ENCODE assay signal across 9 cellular contexts in the genomic region with DNA sequence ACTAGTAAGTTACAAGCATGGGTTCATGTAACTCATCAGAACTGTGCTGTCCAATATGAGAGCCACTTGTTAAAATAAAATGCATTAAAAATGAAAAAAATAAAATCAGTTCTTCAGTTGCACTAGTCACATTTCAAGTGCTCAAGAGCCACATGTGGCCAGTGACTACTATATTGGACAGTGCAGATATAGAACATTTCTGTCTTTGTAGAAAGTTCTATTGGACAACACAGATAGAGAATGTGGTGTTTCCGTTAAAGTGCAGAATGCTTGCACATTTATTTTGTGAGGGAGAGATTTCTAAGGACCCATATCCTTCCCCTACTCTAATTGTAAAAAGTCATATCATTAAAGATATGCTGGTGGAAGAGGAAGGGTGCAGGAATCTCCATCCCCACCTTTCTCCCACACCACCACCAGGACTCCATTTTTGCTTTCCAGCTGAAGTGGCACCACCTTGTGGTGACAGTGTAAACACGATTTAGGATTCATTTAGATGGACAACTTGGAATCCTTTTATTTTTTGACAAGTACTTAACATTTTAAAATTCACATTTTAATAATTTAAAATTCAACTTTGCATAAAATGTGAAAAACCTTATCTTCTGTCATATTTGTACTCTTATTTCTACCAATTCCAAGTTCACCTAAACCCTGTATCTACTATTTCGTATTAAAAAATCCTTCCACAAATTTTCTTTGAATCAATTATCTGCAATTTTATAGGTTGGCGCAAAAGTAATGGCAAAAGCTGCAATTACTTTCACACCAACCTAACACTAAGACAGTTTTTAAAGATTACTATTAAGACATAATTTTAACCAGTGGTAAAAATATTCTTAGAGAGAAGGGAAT. TPM values are rescaled to one million over a fixed set of nuclear protein-coding genes. Genes with fewer than 3 reads are reported as not detected.
DNase-seq lines count a peak whose midpoint lies in the region; ATAC-seq and TF ChIP-seq lines count a peak whose summit lies in the region.
"Had no signal": no experiment of that assay in that cellular context is flagged by ENCODE, and none has a peak within 500 bp of the region (broad histone marks: within the 10 kb centered on the region; RNA-seq: fewer than 3 reads in every experiment).

No MANE protein-coding gene starts in this region.

- H3K79me2 ChIP-seq in SK-N-SH (ENCODE audit: insufficient read depth) (no peaks in the 10 kb centered on the region), fibroblast of lung (ENCODE audit: control insufficient read depth, insufficient read depth, low read length) (no peaks in the 10 kb centered on the region)

- H2AFZ ChIP-seq in SK-N-SH (ENCODE audit: low read depth) (no peak overlapping the region), fibroblast of lung (ENCODE audit: low read length) (no peak overlapping the region)

- TF ChIP-seq RAD21 in SK-N-SH (IDR thresholded peaks at IDR 0.05; ENCODE audit: low read length) = peak; percentile 79

- H3K36me3 ChIP-seq in SK-N-SH (replicated peaks in 1 of 2; ENCODE audit: control insufficient read depth in 1 of 2, insufficient read depth in 2 of 2, low read length in 1 of 2) = no peaks in the 10 kb centered on the region
- H3K36me3 ChIP-seq in fibroblast of lung (ENCODE audit: control insufficient read depth, insufficient read depth, low read length) = no peaks in the 10 kb centered on the region

- TF ChIP-seq CTCF in SK-N-SH (IDR thresholded peaks at IDR 0.05) = peak; percentile 79
- TF ChIP-seq CTCF in fibroblast of lung (conservative IDR thresholded peaks at IDR 0.05 in 1 of 2, IDR thresholded peaks at IDR 0.05 in 1 of 2; ENCODE audit: low read depth in 1 of 2, low read length in 2 of 2) = peak; percentile 62 to 81
- TF ChIP-seq CTCF in omental fat pad (IDR thresholded peaks at IDR 0.05) = peak in 2 of 3 donors; percentile 35 to 71

- H3K9me2 ChIP-seq in SK-N-SH = no peaks in the 10 kb centered on the region

- H3K9ac ChIP-seq in SK-N-SH (no peak overlapping the region), fibroblast of lung (ENCODE audit: insufficient read depth, low read length) (no peak overlapping the region)

- H3F3A ChIP-seq in SK-N-SH (replicated peaks; ENCODE audit: insufficient read depth) = peaks cover 4% of the 10 kb centered on the region

- H3K27ac ChIP-seq in SK-N-SH (ENCODE audit: low read depth in 2 of 2, low read length in 1 of 2) (no peak overlapping the region), fibroblast of lung (ENCODE audit: insufficient read depth, low read length) (no peak overlapping the region)

- ATAC-seq in omental fat pad (ENCODE audit: low FRiP score) = no peak
- no peak for ATAC-seq in HG02759 (IDR thresholded peaks at IDR 0.05; ENCODE audit: unreplicated experiment)

- no peak overlapping the region for H3K4me3 ChIP-seq in Jurkat, Clone E6-1 (ENCODE audit: low read length)
- peak overlapping the region in 1 of 2 experiments; percentile 48; a peak in 1 of 4 replicates for H3K4me3 ChIP-seq in SK-N-SH (ENCODE audit: low read depth in 2 of 2, low read length in 1 of 2)
- no peak overlapping the region for H3K4me3 ChIP-seq in fibroblast of lung (replicated peaks in 1 of 4; ENCODE audit: control extremely low read depth in 1 of 4, insufficient read depth in 1 of 4, low read depth in 3 of 4, low read length in 4 of 4)

- POLR2A ChIA-PET in SK-N-SH (lab: Yijun Ruan, JAX) = no interaction called here

- no peak for TF ChIP-seq EP300 in SK-N-SH (IDR thresholded peaks at IDR 0.05; ENCODE audit: borderline replicate concordance in 1 of 2, low read depth in 1 of 2, low read length in 1 of 2)

- H3K9me3 ChIP-seq in SK-N-SH = no peaks in the 10 kb centered on the region
- no peaks in the 10 kb centered on the region for H3K9me3 ChIP-seq in fibroblast of lung (ENCODE audit: control insufficient read depth, insufficient read depth, low read depth, low read length)

- H3K4me1 ChIP-seq in SK-N-SH (ENCODE audit: control insufficient read depth in 1 of 2, insufficient read depth in 2 of 2, low read depth in 1 of 2, low read length in 1 of 2) (peaks cover 0 to 5% of the 10 kb centered on the region in 2 experiments; a peak in 2 of 4 replicates), fibroblast of lung (ENCODE audit: control insufficient read depth, extremely low read depth, insufficient read depth, low read length) (no peaks in the 10 kb centered on the region)

- H3K4me2 ChIP-seq in SK-N-SH = no peak overlapping the region
- no peak overlapping the region for H3K4me2 ChIP-seq in fibroblast of lung (ENCODE audit: extremely low read depth, insufficient read depth, low read length)

- 72% methylated on average over 4 of the region's 4 CpGs for WGBS in SK-N-SH (ENCODE audit: low lambda C conversion rate)

- DNase-seq in SIG-M5 treated with dmso at 0.1 percent for 504 hours (lab: John Stamatoyannopoulos, UW; ENCODE audit: unreplicated experiment) (peak; percentile 68), SIG-M5 (lab: John Stamatoyannopoulos, UW) (no peak), SK-N-SH (peak; percentile 69), fibroblast of lung (ENCODE audit: low read depth in 2 of 2) (peak; percentile 46 to 61), omental fat pad (ENCODE audit: low spot score) (no peak), GOT3 (lab: John Stamatoyannopoulos, UW) (no peak)
- DNase-seq in Jurkat, Clone E6-1 (ENCODE audit: low read depth, low spot score) = peak; percentile 32
- DNase-seq: activated naive CD8-positive, alpha-beta T cell treated with anti-CD3 and anti-CD28 coated beads, Interleukin-2, amount 10 ng/mL, durations not matched to agents 7 days and 5 days had no signal

- no peaks in the 10 kb centered on the region for H3K27me3 ChIP-seq in SK-N-SH (ENCODE audit: insufficient read depth)
- no peaks in the 10 kb centered on the region for H3K27me3 ChIP-seq in fibroblast of lung (ENCODE audit: control insufficient read depth, insufficient read depth, low read length)

- CTCF ChIA-PET in SK-N-SH (lab: Yijun Ruan, JAX) = interaction anchor here (0.6 to 2.7 kb wide), 19 partner anchors 8 to 905 kb away, joined by 3 to 10 read pairs (median 3); no protein-coding TSS in a partner anchor

- H4K20me1 ChIP-seq in SK-N-SH (ENCODE audit: insufficient read depth) = no peaks in the 10 kb centered on the region
- no peaks in the 10 kb centered on the region for H4K20me1 ChIP-seq in fibroblast of lung (ENCODE audit: control insufficient read depth, extremely low read depth, insufficient read depth, low read length)

TF ChIP-seq in SK-N-SH, 30 proteins besides CTCF, POLR2A, EP300 and RAD21:
- no peak for TF ChIP-seq JUND (IDR thresholded peaks at IDR 0.05)
- peak; percentile 61; the same call in 1 of the 2 replicates for TF ChIP-seq YY1 (IDR thresholded peaks at IDR 0.05; ENCODE audit: low read depth)
- no peak for TF ChIP-seq NRF1 (IDR thresholded peaks at IDR 0.05; ENCODE audit: low read depth, low read length)
- peak; percentile 65 for TF ChIP-seq SMC3 (IDR thresholded peaks at IDR 0.05; ENCODE audit: low read depth, low read length)
- TF ChIP-seq, protein P1, sequence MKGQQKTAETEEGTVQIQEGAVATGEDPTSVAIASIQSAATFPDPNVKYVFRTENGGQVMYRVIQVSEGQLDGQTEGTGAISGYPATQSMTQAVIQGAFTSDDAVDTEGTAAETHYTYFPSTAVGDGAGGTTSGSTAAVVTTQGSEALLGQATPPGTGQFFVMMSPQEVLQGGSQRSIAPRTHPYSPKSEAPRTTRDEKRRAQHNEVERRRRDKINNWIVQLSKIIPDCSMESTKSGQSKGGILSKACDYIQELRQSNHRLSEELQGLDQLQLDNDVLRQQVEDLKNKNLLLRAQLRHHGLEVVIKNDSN (IDR thresholded peaks at IDR 0.05; ENCODE audit: borderline replicate concordance, low read depth) = no peak

RNA-seq across cellular contexts. Expression of a gene that starts 9.4 kb away (rescaled TPM):
- not detected for polyA plus RNA-seq in Jurkat, Clone E6-1 (2012; ENCODE audit: insufficient read depth, insufficient read length)
- polyA plus RNA-seq in SK-N-SH (2012; rRNA removed) = 4.4 and 5.1 TPM in 2 replicates
- 6.4 and 7.1 TPM in 2 replicates for polyA plus RNA-seq in SK-N-SH (2012; cell fraction: cytosol; rRNA removed)
- polyA plus RNA-seq in SK-N-SH (2012; cell fraction: nucleus; rRNA removed) = 1.3 and 2.1 TPM in 2 replicates
- total RNA-seq in fibroblast of lung = 9.4 and 15.9 TPM in 2 replicates
- 13.7 and 19.1 TPM in 2 replicates for polyA plus RNA-seq in fibroblast of lung
- 5.4 and 8.7 TPM in 2 replicates for polyA plus RNA-seq in fibroblast of lung (2012)
- polyA minus RNA-seq in fibroblast of lung (ENCODE audit: low replicate concordance) = 1.3 and 1.9 TPM in 2 replicates
- total RNA-seq in omental fat pad = 100 to 1,000 TPM in 2 of 4 donors, 10 to 100 TPM in 2; 79.6 to 194 (median 121) TPM

Comparison
In these comparisons a context has a peak if more than half of its experiments do, and no peak if none do; other contexts are left out.
1. DNase-seq: peak in SIG-M5 treated with dmso at 0.1 percent for 504 hours (single experiment), Jurkat, Clone E6-1 (single experiment), SK-N-SH (single experiment) and fibroblast of lung (2 of 2); none in SIG-M5 (single experiment), omental fat pad (single experiment) and GOT3 (single experiment).
2. Peak in every context shown above with its lines, with median percentiles within 50 percentile points of each other: CTCF ChIP-seq.